ENCODE assay signal across 8 cellular contexts in the genomic region with DNA sequence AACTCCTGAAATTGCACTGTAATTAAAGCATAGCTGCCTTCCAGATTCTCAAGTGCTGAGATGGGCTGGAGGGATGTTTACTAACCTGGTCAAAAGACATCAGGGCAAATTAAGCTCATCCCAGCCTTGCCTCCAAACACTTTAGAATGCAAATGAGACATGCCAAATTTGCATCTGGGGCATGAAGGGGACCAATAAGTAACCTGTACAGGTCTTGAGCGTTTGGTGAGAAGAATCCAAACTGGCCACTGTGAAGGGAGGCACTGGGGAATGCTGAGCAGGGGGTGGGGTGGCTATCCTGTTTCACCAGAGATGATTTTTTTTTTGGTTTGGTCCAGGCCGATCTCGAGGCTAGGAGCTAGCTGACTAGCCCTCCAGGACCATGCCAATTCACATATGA. TPM values are rescaled to one million over a fixed set of nuclear protein-coding genes. Genes with fewer than 3 reads are reported as not detected.
DNase-seq lines count a peak whose midpoint lies in the region; ATAC-seq, FAIRE-seq and TF ChIP-seq lines count a peak whose summit lies in the region.

No MANE protein-coding gene starts in this region.

- DNase-seq in DND-41, result no peak
- no peak for DNase-seq in colonic mucosa
- DNase-seq in stimulated activated naive B cell treated with anti-CD40 and anti-IgM and Interleukin-4, amounts not matched to agents 10 μg/mL and 1 μg/mL and 100 μg/mL, for 72 hours, result no peak
- no peak for DNase-seq in urothelium cell line (ENCODE audit: low spot score)
- no peak for DNase-seq in activated T-cell treated with anti-CD3 and anti-CD28 coated beads for 4 hours
- DNase-seq in RCC 7860 (ENCODE audit: low spot score), result no peak

- peak overlapping the region; percentile 56 for H3K27ac ChIP-seq in DND-41 (ENCODE audit: low read length)
- peak overlapping the region; percentile 37 for H3K27ac ChIP-seq in colonic mucosa

- peak overlapping the region; percentile 30 to 77 for H3K4me3 Mint-ChIP-seq in stimulated activated naive B cell treated with anti-CD40 and anti-IgM and Interleukin-4, amounts not matched to agents 10 μg/mL and 1 μg/mL and 100 μg/mL, for 72 hours

- H3K4me2 ChIP-seq in DND-41 (ENCODE audit: insufficient read depth, low read length), result peak overlapping the region; percentile 67

- intact Hi-C loops in colonic mucosa (cut with DNase I), result no loop called here

- peak overlapping the region; percentile 93 for H3K27ac Mint-ChIP-seq in stimulated activated naive B cell treated with anti-CD40 and anti-IgM and Interleukin-4, amounts not matched to agents 10 μg/mL and 1 μg/mL and 100 μg/mL, for 72 hours

- H3K9me3 ChIP-seq in DND-41 (ENCODE audit: insufficient read depth, low read length, severe bottlenecking), result no peaks in the 10 kb centered on the region
- H3K9me3 ChIP-seq in colonic mucosa, result no peaks in the 10 kb centered on the region

- H3K4me3 ChIP-seq in DND-41 (ENCODE audit: low read depth in 1 of 2, low read length in 2 of 2) (peak overlapping the region in 1 of 2 experiments; percentile 4; a peak in 1 of 4 replicates), colonic mucosa (no peak overlapping the region)

- H3K9ac ChIP-seq in DND-41 (ENCODE audit: low read depth, low read length), result no peak overlapping the region
- peak overlapping the region in 1 of 2 donors; percentile 56 for H3K9ac ChIP-seq in colonic mucosa (ENCODE audit: low read depth in 2 of 2, low read length in 2 of 2)

- H3K27me3 Mint-ChIP-seq in stimulated activated naive B cell treated with anti-CD40 and anti-IgM and Interleukin-4, amounts not matched to agents 10 μg/mL and 1 μg/mL and 100 μg/mL, for 72 hours, result no peaks in the 10 kb centered on the region

- H3K27me3 ChIP-seq in DND-41 (ENCODE audit: insufficient read depth, low read length, poor library complexity), result no peaks in the 10 kb centered on the region
- no peaks in the 10 kb centered on the region for H3K27me3 ChIP-seq in colonic mucosa

- H3K36me3 Mint-ChIP-seq in stimulated activated naive B cell treated with anti-CD40 and anti-IgM and Interleukin-4, amounts not matched to agents 10 μg/mL and 1 μg/mL and 100 μg/mL, for 72 hours, result no peaks in the 10 kb centered on the region

- peaks cover 28 to 33% of the 10 kb centered on the region in 2 donors for H3K4me1 Mint-ChIP-seq in stimulated activated naive B cell treated with anti-CD40 and anti-IgM and Interleukin-4, amounts not matched to agents 10 μg/mL and 1 μg/mL and 100 μg/mL, for 72 hours

- H3K4me1 ChIP-seq in DND-41 (ENCODE audit: insufficient read depth, low read length) (peaks cover 23% of the 10 kb centered on the region), colonic mucosa (peaks cover 6% of the 10 kb centered on the region)

- no peak for ATAC-seq in DND-41 (ENCODE audit: insufficient read depth, low read depth)
- ATAC-seq in GM19463 (IDR thresholded peaks at IDR 0.05; ENCODE audit: unreplicated experiment), result peak; percentile 34
- peak; percentile 20 for ATAC-seq in HG03520 (IDR thresholded peaks at IDR 0.05; ENCODE audit: unreplicated experiment)
- peak; percentile 26 to 30 for ATAC-seq in stimulated activated naive B cell treated with anti-CD40 and anti-IgM and Interleukin-4, amounts not matched to agents 10 μg/mL and 1 μg/mL and 100 μg/mL, for 72 hours (replicated peaks)

- H2AFZ ChIP-seq in DND-41 (ENCODE audit: low read depth, low read length), result no peak overlapping the region

- H4K20me1 ChIP-seq in DND-41 (ENCODE audit: insufficient read depth, low read length), result no peaks in the 10 kb centered on the region

- no peaks in the 10 kb centered on the region for H3K36me3 ChIP-seq in DND-41 (ENCODE audit: insufficient read depth, low read length)
- H3K36me3 ChIP-seq in colonic mucosa, result no peaks in the 10 kb centered on the region

- H3K9me3 Mint-ChIP-seq in stimulated activated naive B cell treated with anti-CD40 and anti-IgM and Interleukin-4, amounts not matched to agents 10 μg/mL and 1 μg/mL and 100 μg/mL, for 72 hours, result no peaks in the 10 kb centered on the region

- H3K79me2 ChIP-seq in DND-41 (ENCODE audit: insufficient read depth, low read length), result no peaks in the 10 kb centered on the region

- TF ChIP-seq CTCF in DND-41 (IDR thresholded peaks at IDR 0.05; ENCODE audit: borderline replicate concordance, extremely low read depth, low read length, poor library complexity, severe bottlenecking) (no peak), colonic mucosa (IDR thresholded peaks at IDR 0.05) (no peak)

- FAIRE-seq in urothelium cell line (lab: Jason Lieb, UNC) (no peak), RCC 7860 (lab: Jason Lieb, UNC) (no peak)

RNA-seq across cellular contexts. Expression of a gene that starts 38.3 kb away (rescaled TPM):
- 10 to 100 TPM in 1 of 2 donors, 1 to 10 TPM in 1; 7.7 to 20.7 TPM for total RNA-seq in colonic mucosa
